10 cellular contexts compared by ENCODE assay signal in the genomic region with DNA sequence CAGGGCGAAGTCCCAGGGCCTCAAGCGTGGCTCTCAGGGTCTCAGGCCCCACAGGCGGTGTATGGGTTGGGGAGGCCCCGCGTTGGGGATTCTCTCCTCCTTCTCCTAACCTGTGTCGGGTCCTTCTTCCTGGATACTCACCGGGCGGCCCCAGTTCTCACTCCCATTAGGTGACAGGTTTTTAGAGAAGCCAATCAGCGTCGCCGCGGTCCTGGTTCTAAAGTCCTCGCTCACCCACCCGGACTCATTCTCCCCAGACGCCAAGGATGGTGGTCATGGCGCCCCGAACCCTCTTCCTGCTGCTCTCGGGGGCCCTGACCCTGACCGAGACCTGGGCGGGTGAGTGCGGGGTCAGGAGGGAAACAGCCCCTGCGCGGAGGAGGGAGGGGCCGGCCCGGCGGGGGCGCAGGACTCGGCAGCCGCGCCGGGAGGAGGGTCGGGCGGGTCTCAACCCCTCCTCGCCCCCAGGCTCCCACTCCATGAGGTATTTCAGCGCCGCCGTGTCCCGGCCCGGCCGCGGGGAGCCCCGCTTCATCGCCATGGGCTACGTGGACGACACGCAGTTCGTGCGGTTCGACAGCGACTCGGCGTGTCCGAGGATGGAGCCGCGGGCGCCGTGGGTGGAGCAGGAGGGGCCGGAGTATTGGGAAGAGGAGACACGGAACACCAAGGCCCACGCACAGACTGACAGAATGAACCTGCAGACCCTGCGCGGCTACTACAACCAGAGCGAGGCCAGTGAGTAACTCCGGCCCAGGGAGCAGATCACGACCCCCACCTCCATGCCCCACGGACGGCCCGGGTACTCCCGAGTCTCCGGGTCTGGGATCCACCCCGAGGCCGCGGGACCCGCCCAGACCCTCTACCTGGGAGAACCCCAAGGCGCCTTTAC. TPM values are rescaled to one million over a fixed set of nuclear protein-coding genes. Genes with fewer than 3 reads are reported as not detected.
DNase-seq lines count a peak whose midpoint lies in the region; ATAC-seq and TF ChIP-seq lines count a peak whose summit lies in the region.
"Had no signal": no experiment of that assay in that cellular context is flagged by ENCODE, and none has a peak within 500 bp of the region (broad histone marks: within the 10 kb centered on the region; RNA-seq: fewer than 3 reads in every experiment).

TSS of gene HLA-G (plus strand) at position 247 of the 892 bp plus-strand sequence. CDS start at position 267, 20 bp downstream.

- H3K27ac ChIP-seq in iPS DF 6.9 (ENCODE audit: low read length) = no peak within 1 kb of the TSS
- no peak within 1 kb of the TSS for H3K27ac ChIP-seq in sigmoid colon
- H3K27ac ChIP-seq: VCaP had no signal

- TF ChIP-seq POLR2A in sigmoid colon (IDR thresholded peaks at IDR 0.05) (no peak), GM18505 (IDR thresholded peaks at IDR 0.05; ENCODE audit: borderline replicate concordance, extremely low read depth, insufficient read depth, insufficient read length) (no peak)

- H3K9me3 Mint-ChIP-seq in activated T-helper 2 cell treated with anti-CD3 and anti-CD28 coated beads, Interferon-gamma antibody, Interleukin-2, Interleukin-4, amounts not matched to agents 10 μg/mL and 5 μg/mL and 100 μg/mL, durations not matched to agents 14 hours and 24 hours and 36 hours = no peaks in the 10 kb centered on the region

- no peak for TF ChIP-seq CTCF in GM20000 (IDR thresholded peaks at IDR 0.05; ENCODE audit: extremely low read depth, missing control alignments)
- no peak for TF ChIP-seq CTCF in sigmoid colon (IDR thresholded peaks at IDR 0.05)

- peaks cover 18% of the 10 kb centered on the region for H3K27me3 ChIP-seq in iPS DF 6.9 (ENCODE audit: control insufficient read depth, insufficient read depth, low read length)
- H3K27me3 ChIP-seq in sigmoid colon = peaks cover 0 to 51% (median 33%) of the 10 kb centered on the region in 3 donors

- no peak within 1 kb of the TSS for H3K27ac Mint-ChIP-seq in activated T-helper 2 cell treated with anti-CD3 and anti-CD28 coated beads, Interferon-gamma antibody, Interleukin-2, Interleukin-4, amounts not matched to agents 10 μg/mL and 5 μg/mL and 100 μg/mL, durations not matched to agents 14 hours and 24 hours and 36 hours

- DNase-seq in GM20000 (ENCODE audit: low spot score) (peak; percentile 24), iPS DF 6.9 (ENCODE audit: low read depth, low spot score) (no peak), sigmoid colon (no peak), HK-2 (ENCODE audit: unreplicated experiment) (no peak), NCI-H82 treated with DMSO at 0.1 percent for 48 hours (lab: John Stamatoyannopoulos, UW; ENCODE audit: unreplicated experiment) (no peak)
- no peak for DNase-seq in activated T-helper 2 cell treated with anti-CD3 and anti-CD28 coated beads, Interferon-gamma antibody, Interleukin-2, Interleukin-4, amounts not matched to agents 10 μg/mL and 5 μg/mL and 100 μg/mL, durations not matched to agents 14 hours and 24 hours and 36 hours (ENCODE audit: low spot score)

- H3K27me3 Mint-ChIP-seq in activated T-helper 2 cell treated with anti-CD3 and anti-CD28 coated beads, Interferon-gamma antibody, Interleukin-2, Interleukin-4, amounts not matched to agents 10 μg/mL and 5 μg/mL and 100 μg/mL, durations not matched to agents 14 hours and 24 hours and 36 hours (ENCODE audit: low read depth) = peaks cover 79% of the 10 kb centered on the region

- H3K4me3 ChIP-seq in iPS DF 6.9 (ENCODE audit: low read length) (peak within 1 kb of the TSS; percentile 25; the same call in 1 of the 2 replicates), sigmoid colon (peak within 1 kb of the TSS in 3 of 4 donors; percentile 20 to 32 (median 29))

- H3K36me3 ChIP-seq in iPS DF 6.9 (ENCODE audit: control insufficient read depth, insufficient read depth, low read length) (no peaks in the 10 kb centered on the region), sigmoid colon (no peaks in the 10 kb centered on the region)

- intact Hi-C loops in activated T-helper 2 cell treated with anti-CD3 and anti-CD28 coated beads, Interferon-gamma antibody, Interleukin-2, Interleukin-4, amounts not matched to agents 10 μg/mL and 5 μg/mL and 100 μg/mL, durations not matched to agents 14 hours and 24 hours and 36 hours (cut with micrococcal nuclease) = no loop called here
- intact Hi-C loops in sigmoid colon (cut with DNase I) = no loop called here

- ATAC-seq in GM18505 (IDR thresholded peaks at IDR 0.05; ENCODE audit: unreplicated experiment) (no peak), HG03442 (IDR thresholded peaks at IDR 0.05; ENCODE audit: unreplicated experiment) (no peak)

- TF ChIP-seq EP300 in sigmoid colon (IDR thresholded peaks at IDR 0.05) = no peak

- H3K4me3 Mint-ChIP-seq in activated T-helper 2 cell treated with anti-CD3 and anti-CD28 coated beads, Interferon-gamma antibody, Interleukin-2, Interleukin-4, amounts not matched to agents 10 μg/mL and 5 μg/mL and 100 μg/mL, durations not matched to agents 14 hours and 24 hours and 36 hours (ENCODE audit: low read depth) = peak within 1 kb of the TSS; percentile 19

- no CpG with 5 or more reads among the region's 75 CpGs for WGBS in iPS DF 6.9 (ENCODE audit: insufficient coverage, insufficient read length)
- 8 to 30% methylated on average over 75 of the region's 75 CpGs for WGBS in sigmoid colon, 2 donors

- peaks cover 1% of the 10 kb centered on the region; the same call in 1 of the 2 replicates for H3K4me1 ChIP-seq in iPS DF 6.9 (ENCODE audit: control insufficient read depth, insufficient read depth, low read length)
- H3K4me1 ChIP-seq in sigmoid colon = peaks cover 0 to 12% (median 11%) of the 10 kb centered on the region in 4 donors

- H3K9me3 ChIP-seq in iPS DF 6.9 (ENCODE audit: control insufficient read depth, insufficient read depth, low read length) = no peaks in the 10 kb centered on the region
- no peaks in the 10 kb centered on the region for H3K9me3 ChIP-seq in sigmoid colon

- no peaks in the 10 kb centered on the region for H3K4me1 Mint-ChIP-seq in activated T-helper 2 cell treated with anti-CD3 and anti-CD28 coated beads, Interferon-gamma antibody, Interleukin-2, Interleukin-4, amounts not matched to agents 10 μg/mL and 5 μg/mL and 100 μg/mL, durations not matched to agents 14 hours and 24 hours and 36 hours (ENCODE audit: low read depth)

- no peaks in the 10 kb centered on the region for H3K36me3 Mint-ChIP-seq in activated T-helper 2 cell treated with anti-CD3 and anti-CD28 coated beads, Interferon-gamma antibody, Interleukin-2, Interleukin-4, amounts not matched to agents 10 μg/mL and 5 μg/mL and 100 μg/mL, durations not matched to agents 14 hours and 24 hours and 36 hours (ENCODE audit: low read depth)

RNA-seq across cellular contexts. Expression of gene HLA-G, which starts in this region (rescaled TPM):
- total RNA-seq in activated T-helper 2 cell treated with anti-CD3 and anti-CD28 coated beads, Interferon-gamma antibody, Interleukin-2, Interleukin-4, amounts not matched to agents 10 μg/mL and 5 μg/mL and 100 μg/mL, durations not matched to agents 14 hours and 24 hours and 36 hours = 1.1 and 1.2 TPM in 2 replicates
- not detected for total RNA-seq in sigmoid colon
- polyA plus RNA-seq in sigmoid colon = under 1 TPM in 1 of 3 donors, not detected in 2; 0.09 TPM
- total RNA-seq: G401 had no signal
